In the genomic region with DNA sequence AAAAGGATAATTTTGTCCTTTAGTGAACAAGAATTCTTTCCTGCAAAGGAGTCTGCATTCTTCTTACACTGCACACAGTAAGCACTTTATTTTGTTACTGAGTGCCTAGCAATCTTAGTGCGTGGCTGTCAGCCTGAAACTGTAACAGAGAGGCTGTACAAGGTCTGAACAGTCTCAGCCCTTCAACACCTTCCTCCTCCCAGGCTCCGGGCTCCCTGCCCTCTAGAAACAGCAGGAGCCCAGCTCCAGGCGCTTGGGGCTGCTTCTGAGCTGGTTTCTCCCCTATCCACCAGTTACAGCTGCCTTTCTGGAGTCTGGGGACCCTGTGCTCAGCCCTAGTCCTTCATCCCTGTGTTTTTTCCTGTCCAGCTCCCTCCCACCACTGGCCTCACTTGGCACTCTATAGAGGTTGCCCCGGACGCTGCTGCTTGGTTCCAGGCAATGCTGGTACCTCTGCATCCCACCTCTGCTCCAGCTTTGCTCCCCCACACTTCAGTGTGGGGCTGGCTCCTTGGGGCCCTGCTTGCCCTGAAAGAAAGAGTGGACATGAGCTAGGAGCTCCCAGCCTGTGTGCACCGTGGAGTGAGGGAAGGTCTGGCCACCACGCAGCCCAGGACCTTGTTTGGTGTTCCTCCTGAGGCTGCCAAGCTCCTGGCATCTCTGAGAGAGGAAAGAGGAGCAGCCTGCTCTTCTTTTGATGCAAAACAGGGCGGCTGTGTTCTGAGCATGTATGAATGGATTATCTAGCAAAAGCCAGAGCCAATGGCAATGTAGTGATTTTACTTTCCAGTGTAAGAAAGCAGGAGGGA, we compare ENCODE assay signal across 16 cellular contexts.
A peak's percentile ranks its signal among the peaks of the same experiment; 100 is the strongest.
DNase-seq lines count a peak whose midpoint lies in the region; ATAC-seq and TF ChIP-seq lines count a peak whose summit lies in the region.
"Had no signal": no experiment of that assay in that cellular context is flagged by ENCODE, and none has a peak within 500 bp of the region (broad histone marks: within the 10 kb centered on the region; RNA-seq: fewer than 3 reads in every experiment).

No MANE protein-coding gene starts in this region.

- H3K27me3 ChIP-seq in GM23248 (replicated peaks; ENCODE audit: insufficient read depth) (no peaks in the 10 kb centered on the region), ascending aorta (no peaks in the 10 kb centered on the region), hepatocyte (no peaks in the 10 kb centered on the region), esophagus squamous epithelium (no peaks in the 10 kb centered on the region)
- H3K27me3 ChIP-seq: BLaER1 had no signal

- peak; percentile 31 for ATAC-seq in sciatic nerve
- no peak for ATAC-seq in HG02938 (IDR thresholded peaks at IDR 0.05; ENCODE audit: unreplicated experiment)
- ATAC-seq: naive thymus-derived CD8-positive, alpha-beta T cell had no signal

- H3K9me2 ChIP-seq in GM23248 (ENCODE audit: insufficient read depth) (no peaks in the 10 kb centered on the region), hepatocyte (replicated peaks; ENCODE audit: insufficient read depth) (no peaks in the 10 kb centered on the region)

- H2AFZ ChIP-seq in GM23248 (peak overlapping the region; percentile 45; the same call in 1 of the 2 replicates), hepatocyte (no peak overlapping the region)

- H3K4me3 ChIP-seq in GM23248 = peak overlapping the region; percentile 24; the same call in 1 of the 2 replicates
- H3K4me3 ChIP-seq in ascending aorta = peak overlapping the region in 1 of 2 donors; percentile 17
- no peak overlapping the region for H3K4me3 ChIP-seq in hepatocyte
- H3K4me3 ChIP-seq in esophagus squamous epithelium = no peak overlapping the region
- H3K4me3 ChIP-seq: BLaER1 had no signal

- DNase-seq in GM23248 = no peak
- no peak for DNase-seq in ascending aorta (ENCODE audit: low spot score in 2 of 2)
- no peak for DNase-seq in hepatocyte (ENCODE audit: low spot score)
- DNase-seq in sciatic nerve (ENCODE audit: low spot score) = no peak
- DNase-seq in HK-2 (ENCODE audit: unreplicated experiment) = no peak
- DNase-seq in esophagus squamous epithelium (lab: John Stamatoyannopoulos, UW) = no peak
- DNase-seq in NAMALWA (ENCODE audit: low spot score) = no peak
- DNase-seq: activated CD4-positive, alpha-beta T cell treated with anti-CD3 and anti-CD28 coated beads for 4 hours; naive thymus-derived CD8-positive, alpha-beta T cell; NCI-H146; NCI-H524; RPMI8226; T-helper 2 cell had no signal

- peaks cover 40% of the 10 kb centered on the region for H3F3A ChIP-seq in GM23248 (ENCODE audit: insufficient read depth)

- no peaks in the 10 kb centered on the region for H3K79me2 ChIP-seq in GM23248 (ENCODE audit: insufficient read depth)
- H3K79me2 ChIP-seq in hepatocyte = no peaks in the 10 kb centered on the region

- H3K9ac ChIP-seq in GM23248 = peak overlapping the region; percentile 14; the same call in 1 of the 2 replicates
- H3K9ac ChIP-seq: BLaER1, KMS-11 had no signal

- H3K36me3 ChIP-seq in GM23248 (ENCODE audit: low read depth) = no peaks in the 10 kb centered on the region
- no peaks in the 10 kb centered on the region for H3K36me3 ChIP-seq in ascending aorta
- H3K36me3 ChIP-seq in hepatocyte (replicated peaks; ENCODE audit: insufficient read depth, low read depth) = no peaks in the 10 kb centered on the region
- H3K36me3 ChIP-seq in esophagus squamous epithelium = peaks cover 0 to 5% (median 0%) of the 10 kb centered on the region in 3 donors
- H3K36me3 ChIP-seq: BLaER1 had no signal

- peaks cover 47% of the 10 kb centered on the region for H3K4me1 ChIP-seq in GM23248 (ENCODE audit: insufficient read depth)
- peaks cover 0 to 12% of the 10 kb centered on the region in 2 donors for H3K4me1 ChIP-seq in ascending aorta
- H3K4me1 ChIP-seq in hepatocyte (ENCODE audit: insufficient read depth) = peaks cover 26% of the 10 kb centered on the region
- H3K4me1 ChIP-seq in esophagus squamous epithelium = peaks cover 0 to 10% (median 0%) of the 10 kb centered on the region in 3 donors
- H3K4me1 ChIP-seq: BLaER1 had no signal

- no peak for TF ChIP-seq CTCF in ascending aorta (IDR thresholded peaks at IDR 0.05)
- no peak for TF ChIP-seq CTCF in hepatocyte (IDR thresholded peaks at IDR 0.05; ENCODE audit: poor library complexity)
- no peak for TF ChIP-seq CTCF in esophagus squamous epithelium (IDR thresholded peaks at IDR 0.05)

- H3K4me2 ChIP-seq in GM23248 (ENCODE audit: unreplicated experiment) (peak overlapping the region; percentile 49), hepatocyte (peak overlapping the region; percentile 46)
- H3K4me2 ChIP-seq: BLaER1, KMS-11 had no signal

- in situ Hi-C loops in GM23248 (cut with MboI) = no loop called here

- H3K27ac ChIP-seq in GM23248 (peak overlapping the region; percentile 29), ascending aorta (peak overlapping the region; percentile 20 to 30), hepatocyte (peak overlapping the region; percentile 74), esophagus squamous epithelium (no peak overlapping the region)
- H3K27ac ChIP-seq: BLaER1, KMS-11 had no signal

- TF ChIP-seq POLR2A in esophagus squamous epithelium (IDR thresholded peaks at IDR 0.05) = no peak

- no peaks in the 10 kb centered on the region for H4K20me1 ChIP-seq in GM23248 (ENCODE audit: insufficient read depth)
- no peaks in the 10 kb centered on the region for H4K20me1 ChIP-seq in hepatocyte (ENCODE audit: insufficient read depth, poor library complexity, severe bottlenecking)
- H4K20me1 ChIP-seq: BLaER1 had no signal

- intact Hi-C loops in ascending aorta (cut with DNase I) (no loop called here), sciatic nerve (cut with DNase I) (no loop called here), esophagus squamous epithelium (cut with DNase I) (no loop called here)

- 28 to 32% methylated on average over 8 of the region's 8 CpGs for WGBS in GM23248 (ENCODE audit: low coverage in 1 of 2, low lambda C conversion rate in 2 of 2, missing lambda C conversion rate in 2 of 2), 2 experiments
- 61% methylated on average over 8 of the region's 8 CpGs for WGBS in hepatocyte (ENCODE audit: low lambda C conversion rate, missing lambda C conversion rate)
- WGBS in esophagus squamous epithelium, 2 donors = 61 to 83% methylated on average over 2 to 7 of the region's 8 CpGs

- no peaks in the 10 kb centered on the region for H3K9me3 ChIP-seq in GM23248 (ENCODE audit: low read depth)
- H3K9me3 ChIP-seq in ascending aorta = no peaks in the 10 kb centered on the region
- H3K9me3 ChIP-seq in hepatocyte (ENCODE audit: low read depth) = no peaks in the 10 kb centered on the region
- no peaks in the 10 kb centered on the region for H3K9me3 ChIP-seq in esophagus squamous epithelium
- H3K9me3 ChIP-seq: BLaER1 had no signal

Comparison
In these comparisons a context has a peak if more than half of its experiments do, and no peak if none do; other contexts are left out.
1. H3K27ac ChIP-seq: peak in GM23248 (single experiment), ascending aorta (2 of 2) and hepatocyte (single experiment); none in esophagus squamous epithelium (0 of 4).